Comparison of ENCODE assay signal across 28 cellular contexts in genomic region chr13:35046587-35046986, GRCh38.
"Had no signal": no experiment of that assay in that cellular context is flagged by ENCODE, and none has a peak within 500 bp of the region (broad histone marks: within the 10 kb centered on the region; RNA-seq: fewer than 3 reads in every experiment).

No MANE protein-coding gene starts in this region.

- H3K36me3 Mint-ChIP-seq: stimulated activated effector memory CD8-positive, alpha-beta T cell treated with anti-CD3 and anti-CD28 coated beads, Interleukin-12 subunit alpha, Interleukin-12 subunit beta, amount 100 ng/mL, for 72 hours had no signal

- H3K4me3 Mint-ChIP-seq: nephron; neural progenitor cell; stimulated activated effector memory CD8-positive, alpha-beta T cell treated with anti-CD3 and anti-CD28 coated beads, Interleukin-12 subunit alpha, Interleukin-12 subunit beta, amount 100 ng/mL, for 72 hours; stimulated activated naive B cell treated with anti-CD40 and anti-IgM and Interleukin-4, amounts not matched to agents 10 μg/mL and 1 μg/mL and 100 μg/mL, for 72 hours; stimulated activated naive CD8-positive, alpha-beta T cell treated with anti-CD3 and anti-CD28 coated beads, Interleukin-15, Interleukin-2, amounts not matched to agents 100 ng/mL and 50 ng/mL, for 24 hours had no signal

- H3K9ac ChIP-seq: neural progenitor cell, parathyroid adenoma had no signal

- H3K4me3 ChIP-seq: neural progenitor cell, ovary, psoas muscle, right lobe of liver, sigmoid colon, stomach, thoracic aorta, thyroid gland, tibial nerve, upper lobe of left lung, vagina had no signal

- H3K9me3 Mint-ChIP-seq: nephron; neural progenitor cell; stimulated activated effector memory CD8-positive, alpha-beta T cell treated with anti-CD3 and anti-CD28 coated beads, Interleukin-12 subunit alpha, Interleukin-12 subunit beta, amount 100 ng/mL, for 72 hours; stimulated activated naive B cell treated with anti-CD40 and anti-IgM and Interleukin-4, amounts not matched to agents 10 μg/mL and 1 μg/mL and 100 μg/mL, for 72 hours; stimulated activated naive CD8-positive, alpha-beta T cell treated with anti-CD3 and anti-CD28 coated beads, Interleukin-15, Interleukin-2, amounts not matched to agents 100 ng/mL and 50 ng/mL, for 24 hours had no signal

- H3K27me3 ChIP-seq: neural progenitor cell, ovary, right lobe of liver, sigmoid colon, stomach, thyroid gland, tibial nerve, upper lobe of left lung, vagina had no signal

- H2AFZ ChIP-seq: neural progenitor cell, parathyroid adenoma had no signal

- H3K27me3 Mint-ChIP-seq: progenitor cell of endocrine pancreas; stimulated activated naive B cell treated with anti-CD40 and anti-IgM and Interleukin-4, amounts not matched to agents 10 μg/mL and 1 μg/mL and 100 μg/mL, for 72 hours; stimulated activated naive CD8-positive, alpha-beta T cell treated with anti-CD3 and anti-CD28 coated beads, Interleukin-15, Interleukin-2, amounts not matched to agents 100 ng/mL and 50 ng/mL, for 24 hours had no signal

- H3K79me2 ChIP-seq: parathyroid adenoma had no signal

- DNase-seq: occipital lobe; ovary; posterior cingulate gyrus; psoas muscle; right cardiac atrium; right lobe of liver; sigmoid colon; small intestine; stimulated activated CD4-positive, alpha-beta T cell treated with anti-CD3 and anti-CD28 coated beads, Interleukin-15, amount 100 ng/mL, for 24 hours; stimulated activated CD4-positive, alpha-beta T cell treated with anti-CD3 and anti-CD28 coated beads, Interleukin-2, amount 100 ng/mL, for 24 hours; stimulated activated CD4-positive, alpha-beta T cell treated with anti-CD3 and anti-CD28 coated beads, Interleukin-2, amount 100 ng/mL, for 48 hours; stimulated activated CD4-positive, alpha-beta T cell treated with anti-CD3 and anti-CD28 coated beads, Interleukin-4, amount 100 ng/mL, for 24 hours; stimulated activated naive B cell treated with anti-CD40 and anti-IgM and Interleukin-4, amounts not matched to agents 10 μg/mL and 1 μg/mL and 100 μg/mL, for 72 hours; stimulated activated naive CD4-positive, alpha-beta T cell treated with Interleukin-2 at 50 U/mL for 16 hours; stomach; thyroid gland; trophoblast cell; upper lobe of left lung had no signal

- H3K9me3 ChIP-seq: ovary, psoas muscle, right lobe of liver, sigmoid colon, stomach, thoracic aorta, thyroid gland, tibial nerve, upper lobe of left lung, vagina had no signal

- ATAC-seq: psoas muscle; right cardiac atrium; right lobe of liver; stimulated activated effector memory CD8-positive, alpha-beta T cell treated with anti-CD3 and anti-CD28 coated beads, Interleukin-12 subunit alpha, Interleukin-12 subunit beta, amount 100 ng/mL, for 72 hours; stimulated activated naive B cell treated with anti-CD40 and anti-IgM and Interleukin-4, amounts not matched to agents 10 μg/mL and 1 μg/mL and 100 μg/mL, for 72 hours had no signal

- FAIRE-seq: small intestine, urothelium cell line had no signal

- H3K4me1 Mint-ChIP-seq: nephron; neural progenitor cell; stimulated activated effector memory CD8-positive, alpha-beta T cell treated with anti-CD3 and anti-CD28 coated beads, Interleukin-12 subunit alpha, Interleukin-12 subunit beta, amount 100 ng/mL, for 72 hours had no signal

- H3K27ac Mint-ChIP-seq: nephron; neural progenitor cell; progenitor cell of endocrine pancreas; stimulated activated effector memory CD8-positive, alpha-beta T cell treated with anti-CD3 and anti-CD28 coated beads, Interleukin-12 subunit alpha, Interleukin-12 subunit beta, amount 100 ng/mL, for 72 hours; stimulated activated naive B cell treated with anti-CD40 and anti-IgM and Interleukin-4, amounts not matched to agents 10 μg/mL and 1 μg/mL and 100 μg/mL, for 72 hours; stimulated activated naive CD8-positive, alpha-beta T cell treated with anti-CD3 and anti-CD28 coated beads, Interleukin-15, Interleukin-2, amounts not matched to agents 100 ng/mL and 50 ng/mL, for 24 hours had no signal

- H3K36me3 ChIP-seq: neural progenitor cell, ovary, right lobe of liver, thoracic aorta, thyroid gland, upper lobe of left lung, vagina had no signal

- H3K4me2 ChIP-seq: neural progenitor cell had no signal

- H3K4me1 ChIP-seq: neural progenitor cell, parathyroid adenoma, psoas muscle, right lobe of liver, sigmoid colon, stomach, thyroid gland, tibial nerve, upper lobe of left lung, vagina had no signal

- H3K27ac ChIP-seq: neural progenitor cell, ovary, parathyroid adenoma, psoas muscle, right lobe of liver, sigmoid colon, stomach, thoracic aorta, thyroid gland, tibial nerve, upper lobe of left lung, vagina had no signal
